In genomic region chr4:139027771-139028170, GRCh38 we compare ENCODE assay signal across 15 cellular contexts. TPM values are rescaled to one million over a fixed set of nuclear protein-coding genes. Genes with fewer than 3 reads are reported as not detected.
DNase-seq lines count a peak whose midpoint lies in the region; ATAC-seq, FAIRE-seq and TF ChIP-seq lines count a peak whose summit lies in the region.
"Had no signal": no experiment of that assay in that cellular context is flagged by ENCODE, and none has a peak within 500 bp of the region (broad histone marks: within the 10 kb centered on the region; RNA-seq: fewer than 3 reads in every experiment).

No MANE protein-coding gene starts in this region.

- POLR2A ChIA-PET in H1 (lab: Charles Lee; ENCODE audit: partially characterized antibody) = interaction anchor here (1.2 to 4.6 kb wide), 4 partner anchors 8 to 55 kb away, joined by 3 to 39 read pairs (median 3); partner anchors contain the start of gene NOCT

- no peaks in the 10 kb centered on the region for H3K9me2 ChIP-seq in OCI-LY1 (ENCODE audit: low read depth, low read length)

- H3K27ac ChIP-seq in 22Rv1 (peak overlapping the region; percentile 45), OCI-LY1 (ENCODE audit: low read depth, low read length, poor library complexity, severe bottlenecking) (peak overlapping the region; percentile 72), H1 (ENCODE audit: low read depth, low read length) (no peak overlapping the region)

- H3K23me2 ChIP-seq in H1 (ENCODE audit: low read depth, low read length) = no peaks in the 10 kb centered on the region

- H3K79me1 ChIP-seq in H1 (ENCODE audit: low read depth, low read length) = peaks cover 3% of the 10 kb centered on the region

- TF ChIP-seq EP300 in H1 (IDR thresholded peaks at IDR 0.05; ENCODE audit: borderline replicate concordance in 1 of 2, low read depth in 2 of 2, low read length in 2 of 2) = no peak

- H3K4me2 ChIP-seq in OCI-LY1 (ENCODE audit: low read length) = peak overlapping the region; percentile 55
- no peak overlapping the region; a peak in 1 of 4 replicates for H3K4me2 ChIP-seq in H1 (ENCODE audit: insufficient read depth in 1 of 2, low read depth in 2 of 2, low read length in 2 of 2)

- WGBS in H1 (ENCODE audit: extremely low coverage in 1 of 2, insufficient coverage in 1 of 2, insufficient read length in 1 of 2, insufficient replicate concordance in 2 of 2, low coverage in 1 of 2, low lambda C conversion rate in 2 of 2, missing lambda C conversion rate in 1 of 2), 2 experiments = 90% methylated on average over 5 of the region's 5 CpGs; no CpG with 5 or more reads in 1 of the 2 experiments

- H4K5ac ChIP-seq in H1 (ENCODE audit: insufficient read length, low read depth, low read length) = no peak overlapping the region

- no peak overlapping the region for H2AK5ac ChIP-seq in H1 (ENCODE audit: low read depth, low read length)

- H4K8ac ChIP-seq in H1 (ENCODE audit: extremely low read depth, insufficient read depth, low read length) = no peak overlapping the region

- TF ChIP-seq CTCF in 22Rv1 (IDR thresholded peaks at IDR 0.05) (no peak), OCI-LY1 (IDR thresholded peaks at IDR 0.05; ENCODE audit: low read length) (no peak), H1 (IDR thresholded peaks at IDR 0.05; ENCODE audit: control extremely low read depth in 1 of 3, insufficient read depth in 1 of 3, low read depth in 1 of 3, low read length in 3 of 3) (no peak)

- no peak overlapping the region for H4K91ac ChIP-seq in H1 (replicated peaks; ENCODE audit: insufficient read length, low read length)

- 0 out of 2 replicates have a peak overlapping the region, but pooled peaks have one; percentile 44 for H2BK12ac ChIP-seq in H1 (ENCODE audit: low read depth, low read length)

- no peak overlapping the region for H2BK5ac ChIP-seq in H1 (ENCODE audit: low read depth, low read length)

- H3K4me3 ChIP-seq in OCI-LY1 (ENCODE audit: low read depth, low read length, poor library complexity, severe bottlenecking) (peak overlapping the region; percentile 7), H1 (ENCODE audit: extremely low read depth in 1 of 4, insufficient read depth in 2 of 4, low read depth in 3 of 4, low read length in 4 of 4) (no peak overlapping the region)
- H3K4me3 ChIP-seq: ascending aorta, HAP-1 had no signal

- no peaks in the 10 kb centered on the region for H3K27me3 ChIP-seq in OCI-LY1 (ENCODE audit: insufficient read depth, low read length)
- H3K27me3 ChIP-seq in H1 (replicated peaks in 1 of 4; ENCODE audit: control insufficient read depth in 3 of 4, extremely low read depth in 1 of 4, insufficient read depth in 3 of 4, low read length in 3 of 4) = no peaks in the 10 kb centered on the region
- H3K27me3 ChIP-seq: ascending aorta had no signal

- peaks cover 8% of the 10 kb centered on the region; the same call in 1 of the 2 replicates for H3K36me3 ChIP-seq in OCI-LY1 (ENCODE audit: insufficient read depth, low read length)
- no peaks in the 10 kb centered on the region; a peak in 1 of 8 replicates for H3K36me3 ChIP-seq in H1 (ENCODE audit: control insufficient read depth in 2 of 4, insufficient read depth in 4 of 4, low read length in 3 of 4)
- H3K36me3 ChIP-seq: ascending aorta had no signal

- no peak for TF ChIP-seq RAD21 in H1 (IDR thresholded peaks at IDR 0.05 in 1 of 2, conservative IDR thresholded peaks at IDR 0.05 in 1 of 2; ENCODE audit: low read depth in 2 of 2, low read length in 2 of 2)

- DNase-seq in H1 (ENCODE audit: low read depth in 1 of 2, low spot score in 2 of 2) (no peak), lung microvascular endothelial cell (ENCODE audit: low read depth in 2 of 2) (peak; percentile 45 to 50), H4 (ENCODE audit: low spot score) (no peak)
- DNase-seq in activated CD4-positive, CD25-positive, alpha-beta regulatory T cell (lab: John Stamatoyannopoulos, UW) = no peak
- DNase-seq: activated CD4-positive, alpha-beta T cell treated with anti-CD3 and anti-CD28 coated beads for 36 hours; activated CD8-positive, alpha-beta memory T cell treated with anti-CD3 and anti-CD28 coated beads, Interleukin-2, amount 50 U/mL, for 48 hours; left colon; NCI-H1436; T-helper 9 cell had no signal

- H3K4me1 ChIP-seq in OCI-LY1 (ENCODE audit: insufficient read depth, low read length, severe bottlenecking) (peaks cover 31% of the 10 kb centered on the region), H1 (replicated peaks in 1 of 4; ENCODE audit: control insufficient read depth in 3 of 4, insufficient read depth in 4 of 4, low read length in 3 of 4) (peaks cover 1 to 8% (median 5%) of the 10 kb centered on the region in 4 experiments; a peak in 5 of 7 replicates)
- H3K4me1 ChIP-seq: ascending aorta had no signal

- CTCF ChIA-PET in H1 (lab: Charles Lee; ENCODE audit: partially characterized antibody) = interaction anchor here (0.8 to 5.2 kb wide), 4 partner anchors 9 to 484 kb away, joined by 3 to 33 read pairs (median 4); no protein-coding TSS in a partner anchor

- H3K18ac ChIP-seq in H1 (ENCODE audit: extremely low read depth, low read length) = no peak overlapping the region

- H2AFZ ChIP-seq in OCI-LY1 (ENCODE audit: low read length) (no peak overlapping the region), H1 (ENCODE audit: low read length) (no peak overlapping the region)

- peak overlapping the region; percentile 29; the same call in 1 of the 2 replicates for H3K9ac ChIP-seq in OCI-LY1 (ENCODE audit: low read length)
- H3K9ac ChIP-seq in H1 (replicated peaks in 1 of 4; ENCODE audit: extremely low read depth in 1 of 4, low read depth in 3 of 4, low read length in 3 of 4) = no peak overlapping the region

- FAIRE-seq in H1 (lab: Jason Lieb, UNC) = no peak

- no peak overlapping the region for H3K23ac ChIP-seq in H1 (ENCODE audit: insufficient read length)

- peaks cover 79% of the 10 kb centered on the region for H3K79me2 ChIP-seq in OCI-LY1 (ENCODE audit: insufficient read depth, low read length)
- peaks cover 43 to 95% of the 10 kb centered on the region in 2 experiments for H3K79me2 ChIP-seq in H1 (ENCODE audit: control insufficient read depth in 1 of 2, insufficient read depth in 2 of 2, low read length in 2 of 2)

- H3K14ac ChIP-seq in H1 (ENCODE audit: insufficient read length) = no peak overlapping the region

- no peak overlapping the region for H2BK15ac ChIP-seq in H1 (ENCODE audit: low read length)

- no peaks in the 10 kb centered on the region for H3K9me3 ChIP-seq in OCI-LY1 (ENCODE audit: low read length)
- H3K9me3 ChIP-seq in H1 (ENCODE audit: insufficient read depth in 2 of 2, low read depth in 1 of 2, low read length in 1 of 2) = no peaks in the 10 kb centered on the region; a peak in 1 of 4 replicates
- H3K9me3 ChIP-seq: ascending aorta, HAP-1 had no signal

- TF ChIP-seq POLR2A in H1 (IDR thresholded peaks at IDR 0.05; ENCODE audit: control extremely low read depth in 1 of 2, low read depth in 2 of 2, low read length in 2 of 2) = no peak

- ATAC-seq in GM21367 (IDR thresholded peaks at IDR 0.05; ENCODE audit: unreplicated experiment) (no peak), HG03139 (IDR thresholded peaks at IDR 0.05; ENCODE audit: unreplicated experiment) (no peak)
- ATAC-seq: activated CD4-positive, alpha-beta T cell treated with anti-CD3 and anti-CD28 coated beads for 36 hours; left colon had no signal

- H4K20me1 ChIP-seq in OCI-LY1 (ENCODE audit: insufficient read depth, low read length) = no peaks in the 10 kb centered on the region
- H4K20me1 ChIP-seq in H1 (replicated peaks in 1 of 2; ENCODE audit: control insufficient read depth in 1 of 2, insufficient read depth in 2 of 2, low read length in 2 of 2) = peaks cover 20% of the 10 kb centered on the region in 2 experiments

- H3F3A ChIP-seq in OCI-LY1 (ENCODE audit: insufficient read depth, low read length) = no peaks in the 10 kb centered on the region

- H3K4ac ChIP-seq in H1 (replicated peaks; ENCODE audit: insufficient read length, low read depth, low read length) = no peak overlapping the region

- no peak overlapping the region for H3K56ac ChIP-seq in H1 (replicated peaks; ENCODE audit: insufficient read length, low read depth, low read length)

- H2BK20ac ChIP-seq in H1 (ENCODE audit: low read length) = no peak overlapping the region

- no peak overlapping the region for H2BK120ac ChIP-seq in H1 (replicated peaks; ENCODE audit: low read depth, low read length)

TF ChIP-seq in H1, 55 proteins besides CTCF, POLR2A, EP300 and RAD21:
- TF ChIP-seq, protein P1, sequence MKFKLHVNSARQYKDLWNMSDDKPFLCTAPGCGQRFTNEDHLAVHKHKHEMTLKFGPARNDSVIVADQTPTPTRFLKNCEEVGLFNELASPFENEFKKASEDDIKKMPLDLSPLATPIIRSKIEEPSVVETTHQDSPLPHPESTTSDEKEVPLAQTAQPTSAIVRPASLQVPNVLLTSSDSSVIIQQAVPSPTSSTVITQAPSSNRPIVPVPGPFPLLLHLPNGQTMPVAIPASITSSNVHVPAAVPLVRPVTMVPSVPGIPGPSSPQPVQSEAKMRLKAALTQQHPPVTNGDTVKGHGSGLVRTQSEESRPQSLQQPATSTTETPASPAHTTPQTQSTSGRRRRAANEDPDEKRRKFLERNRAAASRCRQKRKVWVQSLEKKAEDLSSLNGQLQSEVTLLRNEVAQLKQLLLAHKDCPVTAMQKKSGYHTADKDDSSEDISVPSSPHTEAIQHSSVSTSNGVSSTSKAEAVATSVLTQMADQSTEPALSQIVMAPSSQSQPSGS (IDR thresholded peaks at IDR 0.05; ENCODE audit: low read length) = no peak
- no peak for TF ChIP-seq RBBP5 (IDR thresholded peaks at IDR 0.05; ENCODE audit: borderline replicate concordance, low read depth, low read length)
- TF ChIP-seq RXRA (IDR thresholded peaks at IDR 0.05; ENCODE audit: insufficient read depth, low read depth, low read length) = no peak

RNA-seq across cellular contexts. Expression of gene NOCT, which starts 12.2 kb away (rescaled TPM):
- 44.3 and 45.5 TPM in 2 replicates for total RNA-seq in H1 (2021; fragmentation: NEBNext Ultra II Directional; extraction: Animal tissue kit (Norgen Biotek cat#: 25700))
- 10.4 and 11.4 TPM in 2 replicates for polyA plus RNA-seq in H1 (2011; rRNA removed)
- 7.9 TPM for polyA plus RNA-seq in H1 (2011; cell fraction: cytosol; rRNA removed)
- 13.5 TPM for polyA plus RNA-seq in H1 (2011; cell fraction: nucleus; rRNA removed)
- 21.8 to 28.6 TPM (median 24.9 TPM) in 4 replicates for polyA plus RNA-seq in H1 (2012, experiment 1 of 2)
- 19.7 TPM for polyA plus RNA-seq in H1 (2012, experiment 2 of 2)
- 26.3 TPM for polyA plus RNA-seq in H1 (2013, experiment 1 of 2)
- polyA plus RNA-seq in H1 (2013, experiment 2 of 2) = 27.4 TPM
- polyA minus RNA-seq in H1 (2011; rRNA and poly(A)+ RNA removed) = 46.6 and 57.1 TPM in 2 replicates
- polyA minus RNA-seq in H1 (2011; cell fraction: cytosol; rRNA and poly(A)+ RNA removed) = 32.1 TPM
- polyA minus RNA-seq in H1 (2011; cell fraction: nucleus; rRNA and poly(A)+ RNA removed) = 32.6 TPM
- total RNA-seq in lung microvascular endothelial cell = 18.3 and 24.6 TPM in 2 replicates
- 11.9 and 15.1 TPM in 2 replicates for total RNA-seq in H4 (2014; rRNA removed; shearing (Covaris generic))

Comparison
In these comparisons a context has a peak if more than half of its experiments do, and no peak if none do; other contexts are left out.
1. DNase-seq: peak in lung microvascular endothelial cell (2 of 2); none in H1 (0 of 2), H4 (single experiment) and activated CD4-positive, CD25-positive, alpha-beta regulatory T cell (0 of 4).